Comparison of ENCODE assay signal across 20 cellular contexts in the genomic region with DNA sequence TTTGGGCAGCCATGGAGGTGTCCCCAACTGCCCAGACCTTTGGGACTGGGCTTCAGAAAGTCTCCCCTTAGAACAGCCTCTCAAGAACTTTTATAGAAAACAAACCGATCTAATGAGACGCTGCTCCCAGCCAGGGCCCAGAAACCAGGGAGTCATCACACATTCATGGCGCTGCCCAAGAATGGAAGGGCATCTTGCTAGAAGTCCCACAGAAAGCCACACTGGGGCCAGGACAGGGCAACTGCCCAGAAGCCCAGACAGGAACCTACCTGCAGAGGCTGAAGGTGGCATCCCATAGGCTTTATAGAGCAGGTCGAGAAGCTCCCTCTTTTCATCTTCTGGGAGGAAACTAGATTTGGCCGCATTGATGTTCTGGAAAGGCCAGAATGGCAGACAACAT. TPM values are rescaled to one million over a fixed set of nuclear protein-coding genes. Genes with fewer than 3 reads are reported as not detected.
A peak's percentile ranks its signal among the peaks of the same experiment; 100 is the strongest.
DNase-seq lines count a peak whose midpoint lies in the region; ATAC-seq, FAIRE-seq and TF ChIP-seq lines count a peak whose summit lies in the region.
"Had no signal": no experiment of that assay in that cellular context is flagged by ENCODE, and none has a peak within 500 bp of the region (broad histone marks: within the 10 kb centered on the region; RNA-seq: fewer than 3 reads in every experiment).

No MANE protein-coding gene starts in this region.

- H3K27me3 ChIP-seq in CD4-positive, CD25-positive, alpha-beta regulatory T cell (ENCODE audit: control insufficient read depth, insufficient read depth, low read length) = no peaks in the 10 kb centered on the region
- no peaks in the 10 kb centered on the region for H3K27me3 ChIP-seq in DND-41 (ENCODE audit: insufficient read depth, low read length, poor library complexity)
- H3K27me3 ChIP-seq: BE2C, MG63, SJCRH30 had no signal

- peaks cover 6 to 44% (median 23%) of the 10 kb centered on the region in 4 donors for H3K4me1 Mint-ChIP-seq in CD4-positive, CD25-positive, alpha-beta regulatory T cell
- peaks cover 33% of the 10 kb centered on the region for H3K4me1 Mint-ChIP-seq in T-helper 17 cell
- peaks cover 39 to 55% (median 46%) of the 10 kb centered on the region in 4 donors for H3K4me1 Mint-ChIP-seq in naive thymus-derived CD8-positive, alpha-beta T cell

- H3K4me2 ChIP-seq in DND-41 (ENCODE audit: insufficient read depth, low read length) = no peak overlapping the region

- H2AFZ ChIP-seq in DND-41 (ENCODE audit: low read depth, low read length) = no peak overlapping the region

- H3K79me2 ChIP-seq in DND-41 (ENCODE audit: insufficient read depth, low read length) = peaks cover 52% of the 10 kb centered on the region

- POLR2A ChIA-PET in naive thymus-derived CD8-positive, alpha-beta T cell (lab: Charles Lee) = interaction anchor here (0.9 kb wide), 1 partner anchor 13 kb away, joined by 3 read pairs; no protein-coding TSS in a partner anchor

- peaks cover 48% of the 10 kb centered on the region for H3K36me3 Mint-ChIP-seq in CD4-positive, CD25-positive, alpha-beta regulatory T cell
- peaks cover 9% of the 10 kb centered on the region for H3K36me3 Mint-ChIP-seq in T-helper 17 cell (ENCODE audit: low read depth)
- H3K36me3 Mint-ChIP-seq in naive thymus-derived CD8-positive, alpha-beta T cell = peaks cover 7 to 61% (median 51%) of the 10 kb centered on the region in 3 donors

- H3K4me1 ChIP-seq in CD4-positive, CD25-positive, alpha-beta regulatory T cell (ENCODE audit: control insufficient read depth, insufficient read depth, low read length, poor library complexity, severe bottlenecking) = peaks cover 26% of the 10 kb centered on the region
- H3K4me1 ChIP-seq in DND-41 (ENCODE audit: insufficient read depth, low read length) = no peaks in the 10 kb centered on the region
- H3K4me1 ChIP-seq: BE2C had no signal

- peaks cover 0 to 1% (median 0%) of the 10 kb centered on the region in 7 donors for H3K9me3 Mint-ChIP-seq in CD4-positive, CD25-positive, alpha-beta regulatory T cell
- peaks cover 0 to 2% (median 0%) of the 10 kb centered on the region in 9 donors for H3K9me3 Mint-ChIP-seq in naive thymus-derived CD8-positive, alpha-beta T cell

- H3K9ac ChIP-seq in DND-41 (ENCODE audit: low read depth, low read length) = no peak overlapping the region

- H3K9me3 ChIP-seq in CD4-positive, CD25-positive, alpha-beta regulatory T cell (ENCODE audit: control insufficient read depth in 2 of 2, low read length in 2 of 2) = no peaks in the 10 kb centered on the region
- H3K9me3 ChIP-seq in DND-41 (ENCODE audit: insufficient read depth, low read length, severe bottlenecking) = no peaks in the 10 kb centered on the region
- no peaks in the 10 kb centered on the region for H3K9me3 ChIP-seq in T-helper 17 cell (ENCODE audit: control insufficient read depth, low read length, poor library complexity, severe bottlenecking)
- H3K9me3 ChIP-seq: BE2C, SJCRH30 had no signal

- no peak for TF ChIP-seq CTCF in DND-41 (IDR thresholded peaks at IDR 0.05; ENCODE audit: borderline replicate concordance, extremely low read depth, low read length, poor library complexity, severe bottlenecking)

- H3K4me3 ChIP-seq in CD4-positive, CD25-positive, alpha-beta regulatory T cell (ENCODE audit: low read depth, low read length) = no peak overlapping the region
- H3K4me3 ChIP-seq in DND-41 (ENCODE audit: low read depth in 1 of 2, low read length in 2 of 2) = no peak overlapping the region
- H3K4me3 ChIP-seq: MG63, SJCRH30 had no signal

- no peak overlapping the region for H3K27ac ChIP-seq in CD4-positive, CD25-positive, alpha-beta regulatory T cell (ENCODE audit: insufficient read depth, low read length, poor library complexity, severe bottlenecking)
- H3K27ac ChIP-seq in DND-41 (ENCODE audit: low read length) = peak overlapping the region; percentile 43
- H3K27ac ChIP-seq: SJCRH30 had no signal

- H3K27me3 Mint-ChIP-seq in CD4-positive, CD25-positive, alpha-beta regulatory T cell = no peaks in the 10 kb centered on the region
- H3K27me3 Mint-ChIP-seq in T-helper 17 cell = no peaks in the 10 kb centered on the region
- H3K27me3 Mint-ChIP-seq in naive thymus-derived CD8-positive, alpha-beta T cell = no peaks in the 10 kb centered on the region

- no peak for DNase-seq in CD4-positive, CD25-positive, alpha-beta regulatory T cell
- DNase-seq in DND-41 (no peak), T-helper 17 cell (no peak), GM12892 (ENCODE audit: insufficient read length) (no peak), activated gamma-delta T cell treated with Interleukin-2 at 50 U/mL for 16 hours (no peak), MV-4-11 (lab: John Stamatoyannopoulos, UW) (no peak), DMS 273 treated with DMSO at 0.1 percent for 48 hours (lab: John Stamatoyannopoulos, UW) (no peak)
- no peak for DNase-seq in naive thymus-derived CD8-positive, alpha-beta T cell
- DNase-seq: BE2C, HFFc6, Karpas-422, MG63, NCI-H1092 treated with DMSO at 0.1 percent for 48 hours, NCI-H1694, NCI-H2227 treated with DMSO at 0.1 percent for 48 hours, NCI-H524, SJCRH30 had no signal

- H3K36me3 ChIP-seq in CD4-positive, CD25-positive, alpha-beta regulatory T cell (ENCODE audit: control insufficient read depth, insufficient read depth, low read length) = peaks cover 46% of the 10 kb centered on the region
- peaks cover 100% of the 10 kb centered on the region for H3K36me3 ChIP-seq in DND-41 (ENCODE audit: insufficient read depth, low read length)
- H3K36me3 ChIP-seq: BE2C had no signal

- peak overlapping the region in 2 of 3 donors; percentile 78 to 95 for H3K27ac Mint-ChIP-seq in CD4-positive, CD25-positive, alpha-beta regulatory T cell
- H3K27ac Mint-ChIP-seq in T-helper 17 cell = peak overlapping the region; percentile 88
- peak overlapping the region; percentile 19 to 99 (median 96) for H3K27ac Mint-ChIP-seq in naive thymus-derived CD8-positive, alpha-beta T cell
- H3K27ac Mint-ChIP-seq: HFFc6 had no signal

- no peak overlapping the region for H3K4me3 Mint-ChIP-seq in CD4-positive, CD25-positive, alpha-beta regulatory T cell
- H3K4me3 Mint-ChIP-seq in T-helper 17 cell = no peak overlapping the region
- no peak overlapping the region for H3K4me3 Mint-ChIP-seq in naive thymus-derived CD8-positive, alpha-beta T cell
- H3K4me3 Mint-ChIP-seq: HFFc6 had no signal

- ATAC-seq in CD4-positive, CD25-positive, alpha-beta regulatory T cell (ENCODE audit: low read depth in 2 of 2) = no peak
- ATAC-seq in DND-41 (ENCODE audit: insufficient read depth, low read depth) = no peak
- ATAC-seq in T-helper 17 cell = no peak
- ATAC-seq in naive thymus-derived CD8-positive, alpha-beta T cell = no peak
- ATAC-seq: HepG2 had no signal

- no peak; the same call in 1 of the 2 replicates for TF ChIP-seq POLR2A in GM12892 (IDR thresholded peaks at IDR 0.05; ENCODE audit: low read depth, low read length)

- H4K20me1 ChIP-seq in DND-41 (ENCODE audit: insufficient read depth, low read length) = peaks cover 88% of the 10 kb centered on the region

- no peak for FAIRE-seq in GM12892 (lab: Jason Lieb, UNC)
- FAIRE-seq: GM19239, H54, HepG2 had no signal

RNA-seq across cellular contexts. Expression of a gene that starts 31.5 kb away (rescaled TPM):
- total RNA-seq in CD4-positive, CD25-positive, alpha-beta regulatory T cell = 39.6 TPM
- 10 to 100 TPM; 28.1 to 41.3 (median 37.4) TPM for polyA plus RNA-seq in CD4-positive, CD25-positive, alpha-beta regulatory T cell
- total RNA-seq in T-helper 17 cell = 10 to 100 TPM; 36.0 to 36.1 TPM
- 10 to 100 TPM; 24.1 to 24.2 TPM for total RNA-seq in naive thymus-derived CD8-positive, alpha-beta T cell
- 10 to 100 TPM; 31.2 to 47.1 (median 38.2) TPM for polyA plus RNA-seq in naive thymus-derived CD8-positive, alpha-beta T cell
- polyA plus RNA-seq in GM12892 (2012; ENCODE audit: missing spikeins) = 52.1 TPM

RNA-seq across cellular contexts. Expression of a gene that starts 37.7 kb away (rescaled TPM):
- 0.44 TPM for total RNA-seq in CD4-positive, CD25-positive, alpha-beta regulatory T cell
- polyA plus RNA-seq in CD4-positive, CD25-positive, alpha-beta regulatory T cell = 1 to 10 TPM in 3 of 4 donors, under 1 TPM in 1; 0.73 to 1.6 (median 1.1) TPM
- total RNA-seq in T-helper 17 cell = 1 to 10 TPM; 2.2 to 4.5 TPM
- total RNA-seq in naive thymus-derived CD8-positive, alpha-beta T cell = 1 to 10 TPM; 8.2 to 9.0 TPM
- 1 to 10 TPM; 6.1 to 8.1 (median 6.4) TPM for polyA plus RNA-seq in naive thymus-derived CD8-positive, alpha-beta T cell
- polyA plus RNA-seq in GM12892 (2012; ENCODE audit: missing spikeins) = 29.0 TPM
